ENCODE assay signal across 8 cellular contexts in genomic region chr9:124254261-124254682, GRCh38. TPM values are rescaled to one million over a fixed set of nuclear protein-coding genes. Genes with fewer than 3 reads are reported as not detected.
DNase-seq lines count a peak whose midpoint lies in the region; ATAC-seq and TF ChIP-seq lines count a peak whose summit lies in the region.

No MANE protein-coding gene starts in this region.

- H3K9me3 Mint-ChIP-seq in dendritic cell treated with granulocyte-macrophage colony-stimulating factor and Interleukin-4, amounts not matched to agents 40 ng/mL and 50 ng/mL, for 4 days: no peaks in the 10 kb centered on the region
- no peaks in the 10 kb centered on the region for H3K9me3 Mint-ChIP-seq in T-cell

- no peaks in the 10 kb centered on the region for H3K27me3 Mint-ChIP-seq in dendritic cell treated with granulocyte-macrophage colony-stimulating factor and Interleukin-4, amounts not matched to agents 40 ng/mL and 50 ng/mL, for 4 days
- H3K27me3 Mint-ChIP-seq in T-cell: peaks cover 17 to 19% of the 10 kb centered on the region in 2 donors

- H3K4me1 Mint-ChIP-seq in dendritic cell treated with granulocyte-macrophage colony-stimulating factor and Interleukin-4, amounts not matched to agents 40 ng/mL and 50 ng/mL, for 4 days (ENCODE audit: low read depth): peaks cover 47% of the 10 kb centered on the region
- peaks cover 20 to 32% (median 21%) of the 10 kb centered on the region in 3 donors for H3K4me1 Mint-ChIP-seq in T-cell

- H3K36me3 Mint-ChIP-seq in dendritic cell treated with granulocyte-macrophage colony-stimulating factor and Interleukin-4, amounts not matched to agents 40 ng/mL and 50 ng/mL, for 4 days (ENCODE audit: low read depth): peaks cover 14% of the 10 kb centered on the region
- no peaks in the 10 kb centered on the region for H3K36me3 Mint-ChIP-seq in T-cell

- intact Hi-C loops in dendritic cell treated with granulocyte-macrophage colony-stimulating factor and Interleukin-4, amounts not matched to agents 40 ng/mL and 50 ng/mL, for 4 days (cut with micrococcal nuclease): no loop called here

- peak overlapping the region; percentile 42 for H3K27ac Mint-ChIP-seq in dendritic cell treated with granulocyte-macrophage colony-stimulating factor and Interleukin-4, amounts not matched to agents 40 ng/mL and 50 ng/mL, for 4 days
- H3K27ac Mint-ChIP-seq in T-cell: peak overlapping the region in 1 of 2 donors; percentile 18

- POLR2A ChIA-PET in T-cell (lab: Charles Lee): no interaction called here

- CTCF ChIA-PET in T-cell (lab: Charles Lee): no interaction called here

- no peak overlapping the region for H3K4me3 Mint-ChIP-seq in dendritic cell treated with granulocyte-macrophage colony-stimulating factor and Interleukin-4, amounts not matched to agents 40 ng/mL and 50 ng/mL, for 4 days
- H3K4me3 Mint-ChIP-seq in T-cell: no peak overlapping the region

- ATAC-seq in GM19395 (IDR thresholded peaks at IDR 0.05; ENCODE audit: unreplicated experiment) (peak; percentile 59), HG03108 (IDR thresholded peaks at IDR 0.05; ENCODE audit: unreplicated experiment) (peak; percentile 57), T-cell (replicated peaks in 1 of 4) (no peak)

- DNase-seq in T-helper 9 cell (no peak), NCI-H2196 (lab: John Stamatoyannopoulos, UW; ENCODE audit: unreplicated experiment) (no peak), T-cell (no peak), NCI-H187 treated with DMSO at 0.1 percent for 48 hours (lab: John Stamatoyannopoulos, UW) (no peak)

- peak; percentile 12 for TF ChIP-seq CTCF in GM12873 (IDR thresholded peaks at IDR 0.05; ENCODE audit: insufficient read depth, low read depth, low read length, missing control alignments)

RNA-seq across cellular contexts. Expression of gene NEK6, which starts 3.5 kb away (rescaled TPM):
- 10 to 100 TPM in 3 of 5 donors, 1 to 10 TPM in 2; 5.9 to 12.5 (median 10.4) TPM for total RNA-seq in T-cell

Comparison
In these comparisons a context has a peak if more than half of its experiments do, and no peak if none do; other contexts are left out.
1. ATAC-seq: peak in GM19395 (single experiment) and HG03108 (single experiment); none in T-cell (0 of 4).